Comparison of ENCODE assay signal across 24 cellular contexts in genomic region chr5:104754311-104754995, GRCh38.
"Had no signal": no experiment of that assay in that cellular context is flagged by ENCODE, and none has a peak within 500 bp of the region (broad histone marks: within the 10 kb centered on the region; RNA-seq: fewer than 3 reads in every experiment).

No MANE protein-coding gene starts in this region.

- H3K4me3 ChIP-seq: esophagus muscularis mucosa, heart left ventricle, pancreas, prostate gland, skin epidermis, thoracic aorta had no signal

- H3K27me3 ChIP-seq: esophagus muscularis mucosa, foreskin keratinocyte, heart left ventricle, pancreas had no signal

- H3K9me3 ChIP-seq: esophagus muscularis mucosa, heart left ventricle, pancreas, prostate gland, thoracic aorta had no signal

- H3K27ac ChIP-seq: esophagus muscularis mucosa, foreskin keratinocyte, heart left ventricle, pancreas, prostate gland, skin epidermis, thoracic aorta had no signal

- DNase-seq: activated CD4-positive, alpha-beta T cell treated with anti-CD3 and anti-CD28 coated beads for 36 hours; activated CD4-positive, CD25-positive, alpha-beta regulatory T cell; activated CD8-positive, alpha-beta memory T cell treated with anti-CD3 and anti-CD28 coated beads, Interleukin-2, amount 10 ng/mL, durations not matched to agents 7 days and 5 days; activated CD8-positive, alpha-beta T cell treated with anti-CD3 and anti-CD28 coated beads, Interleukin-2, amount 10 ng/mL, durations not matched to agents 7 days and 5 days; activated effector memory CD4-positive, alpha-beta T cell treated with Interleukin-2 at 50 U/mL for 16 hours; activated naive CD4-positive, alpha-beta T cell treated with Interleukin-2 at 50 U/mL for 16 hours; anterior cingulate cortex; dermis blood vessel endothelial cell; effector CD4-positive, alpha-beta T cell; foreskin keratinocyte; heart left ventricle; hypothalamus; left colon; mammary epithelial cell; naive thymus-derived CD4-positive, alpha-beta T cell; nucleus accumbens; pancreas; retina; stimulated activated CD4-positive, alpha-beta T cell treated with anti-CD3 and anti-CD28 coated beads, Interleukin-12 subunit alpha, Interleukin-12 subunit beta, amount 100 ng/mL, for 4 hours; stimulated activated CD4-positive, alpha-beta T cell treated with anti-CD3 and anti-CD28 coated beads, Interleukin-4, amount 100 ng/mL, for 24 hours had no signal

- H3K4me1 ChIP-seq: esophagus muscularis mucosa, foreskin keratinocyte, heart left ventricle, pancreas, prostate gland had no signal

- H3K36me3 ChIP-seq: esophagus muscularis mucosa, heart left ventricle, pancreas, prostate gland, thoracic aorta had no signal
